In the genomic region with DNA sequence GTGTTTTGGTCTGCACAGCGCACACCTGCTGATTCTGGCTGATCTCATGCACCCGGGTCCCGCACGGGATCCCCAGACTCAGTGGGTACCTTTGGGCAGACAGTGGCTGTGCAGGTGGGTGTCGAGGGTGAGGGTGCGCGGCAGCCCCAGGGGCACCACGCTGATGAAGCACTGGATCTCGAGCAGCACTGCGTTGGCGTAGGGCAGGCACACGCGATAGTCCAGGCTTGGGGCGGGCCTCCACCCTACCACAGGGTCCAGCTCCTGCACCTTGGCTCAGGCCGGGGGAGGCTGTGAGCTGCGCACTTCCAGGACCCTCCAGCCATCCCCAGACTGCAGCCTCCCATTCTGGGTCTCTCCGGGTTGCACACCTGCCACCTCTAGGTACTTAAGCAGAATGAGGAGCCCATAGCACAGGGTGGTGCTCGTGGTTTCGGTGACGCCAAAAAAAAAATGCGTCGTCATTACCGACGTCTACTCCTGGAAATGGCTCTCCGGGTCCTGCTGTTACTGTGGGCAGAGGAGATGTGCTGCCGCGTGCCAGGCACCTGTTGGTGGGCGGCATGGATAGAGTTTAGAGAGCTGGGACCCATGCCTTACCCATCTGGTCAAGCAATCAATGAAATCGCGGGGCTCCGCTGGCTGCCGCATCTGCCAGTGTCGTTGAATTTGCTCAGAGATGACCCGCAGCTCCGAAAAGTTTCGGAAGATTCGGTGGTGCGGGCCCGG, we compare ENCODE assay signal across 14 cellular contexts. TPM values are rescaled to one million over a fixed set of nuclear protein-coding genes. Genes with fewer than 3 reads are reported as not detected.
DNase-seq lines count a peak whose midpoint lies in the region; ATAC-seq, FAIRE-seq and TF ChIP-seq lines count a peak whose summit lies in the region.
"Had no signal": no experiment of that assay in that cellular context is flagged by ENCODE, and none has a peak within 500 bp of the region (broad histone marks: within the 10 kb centered on the region; RNA-seq: fewer than 3 reads in every experiment).

No MANE protein-coding gene starts in this region.

- H3K36me3 Mint-ChIP-seq in chondrocyte (ENCODE audit: low read depth) = peaks cover 11% of the 10 kb centered on the region
- peaks cover 0 to 22% (median 3%) of the 10 kb centered on the region in 5 donors for H3K36me3 Mint-ChIP-seq in naive thymus-derived CD4-positive, alpha-beta T cell

- peaks cover 0 to 25% (median 8%) of the 10 kb centered on the region in 3 experiments for H3K36me3 ChIP-seq in naive thymus-derived CD4-positive, alpha-beta T cell (ENCODE audit: control insufficient read depth in 2 of 3, insufficient read depth in 3 of 3, low read length in 3 of 3)
- H3K36me3 ChIP-seq in uterus = no peaks in the 10 kb centered on the region

- H3K27me3 Mint-ChIP-seq in chondrocyte (ENCODE audit: low read depth) = no peaks in the 10 kb centered on the region
- peaks cover 0 to 30% (median 0%) of the 10 kb centered on the region in 5 donors for H3K27me3 Mint-ChIP-seq in naive thymus-derived CD4-positive, alpha-beta T cell

- no peaks in the 10 kb centered on the region for H3K9me3 ChIP-seq in naive thymus-derived CD4-positive, alpha-beta T cell (ENCODE audit: control insufficient read depth in 2 of 3, low read length in 3 of 3)
- no peaks in the 10 kb centered on the region for H3K9me3 ChIP-seq in uterus

- no peaks in the 10 kb centered on the region for H3K27me3 ChIP-seq in naive thymus-derived CD4-positive, alpha-beta T cell (ENCODE audit: control insufficient read depth in 2 of 2, insufficient read depth in 2 of 2, low read length in 2 of 2)
- H3K27me3 ChIP-seq in uterus = no peaks in the 10 kb centered on the region

- peaks cover 72% of the 10 kb centered on the region for H3K4me1 Mint-ChIP-seq in chondrocyte (ENCODE audit: low read depth)
- H3K4me1 Mint-ChIP-seq in naive thymus-derived CD4-positive, alpha-beta T cell = peaks cover 56 to 83% (median 76%) of the 10 kb centered on the region in 7 donors

- H3K27ac Mint-ChIP-seq in chondrocyte (ENCODE audit: unreplicated experiment) = peak overlapping the region; percentile 45
- H3K27ac Mint-ChIP-seq in naive thymus-derived CD4-positive, alpha-beta T cell = peak overlapping the region in 8 of 9 donors; percentile 70 to 99 (median 89)

- DNase-seq in left cardiac atrium (peak; percentile 41), Right ventricle myocardium superior (no peak), chondrocyte (ENCODE audit: low spot score) (no peak), uterus (peak in 1 of 2 donors; percentile 36), anterior cingulate cortex (lab: John Stamatoyannopoulos, UW) (no peak), RCC 7860 (ENCODE audit: low spot score) (no peak), NCI-H69 (lab: John Stamatoyannopoulos, UW) (no peak)
- no peak for DNase-seq in naive thymus-derived CD4-positive, alpha-beta T cell
- DNase-seq: activated effector memory CD4-positive, alpha-beta T cell treated with Interleukin-2 at 50 U/mL for 16 hours; effector CD4-positive, alpha-beta T cell; NCI-H1105 treated with DMSO at 0.1 percent for 48 hours; nucleus accumbens; stimulated activated CD4-positive, alpha-beta T cell treated with anti-CD3 and anti-CD28 coated beads, Interleukin-2, amount 100 ng/mL, for 48 hours had no signal

- TF ChIP-seq CTCF in chondrocyte (IDR thresholded peaks at IDR 0.05) (no peak), uterus (IDR thresholded peaks at IDR 0.05) (no peak)

- POLR2A ChIA-PET in naive thymus-derived CD4-positive, alpha-beta T cell (lab: Charles Lee) = interaction anchor here (0.8 to 1.2 kb wide), 4 partner anchors 10 to 59 kb away, joined by 3 to 6 read pairs (median 4); a partner anchor contains a TSS

- FAIRE-seq in RCC 7860 (lab: Jason Lieb, UNC) = no peak

- ATAC-seq in left cardiac atrium (no peak), Right ventricle myocardium superior (ENCODE audit: poor library complexity) (no peak)
- ATAC-seq in naive thymus-derived CD4-positive, alpha-beta T cell = no peak

- H3K9me3 Mint-ChIP-seq in chondrocyte (ENCODE audit: low read depth) = no peaks in the 10 kb centered on the region
- peaks cover 0 to 2% (median 0%) of the 10 kb centered on the region in 11 donors for H3K9me3 Mint-ChIP-seq in naive thymus-derived CD4-positive, alpha-beta T cell

- TF ChIP-seq POLR2A in uterus (IDR thresholded peaks at IDR 0.05) = no peak

- peak overlapping the region; percentile 72 for H3K27ac ChIP-seq in naive thymus-derived CD4-positive, alpha-beta T cell (ENCODE audit: low read depth, low read length)
- peak overlapping the region; percentile 72 to 81 for H3K27ac ChIP-seq in uterus

- intact Hi-C loops in left cardiac atrium (cut with DNase I) = loop anchor here in 1 of 2 donors (10.0 kb wide), 1 partner anchor 145 kb away; no protein-coding TSS in a partner anchor
- intact Hi-C loops in Right ventricle myocardium superior (cut with DNase I) = loop anchor here (10.0 kb wide), 1 partner anchor 135 kb away; no protein-coding TSS in a partner anchor
- intact Hi-C loops in naive thymus-derived CD4-positive, alpha-beta T cell (cut with micrococcal nuclease) = no loop called here
- intact Hi-C loops in uterus (cut with DNase I; ENCODE audit: low total_unique reads) = loop anchor here (5.0 kb wide), 1 partner anchor 147 kb away; no protein-coding TSS in a partner anchor

- peak overlapping the region; percentile 16 for H3K4me3 Mint-ChIP-seq in chondrocyte (ENCODE audit: unreplicated experiment)
- peak overlapping the region; percentile 21 to 100 (median 70) for H3K4me3 Mint-ChIP-seq in naive thymus-derived CD4-positive, alpha-beta T cell

- CTCF ChIA-PET in naive thymus-derived CD4-positive, alpha-beta T cell (lab: Charles Lee) = interaction anchor here (0.5 to 0.9 kb wide), 3 partner anchors 10 to 32 kb away, joined by 3 to 4 read pairs (median 3); a partner anchor contains a TSS

- H3K4me1 ChIP-seq in naive thymus-derived CD4-positive, alpha-beta T cell (ENCODE audit: control insufficient read depth in 2 of 2, insufficient read depth in 2 of 2, low read length in 2 of 2) = peaks cover 39 to 53% of the 10 kb centered on the region in 2 donors
- H3K4me1 ChIP-seq in uterus = peaks cover 2 to 18% of the 10 kb centered on the region in 2 donors

- H3K4me3 ChIP-seq in naive thymus-derived CD4-positive, alpha-beta T cell (ENCODE audit: low read length) = no peak overlapping the region
- H3K4me3 ChIP-seq in uterus = no peak overlapping the region

RNA-seq across cellular contexts. Expression of a gene that starts 10.5 kb away (rescaled TPM):
- total RNA-seq in left cardiac atrium (10 to 100 TPM; 66.7 to 67.5 TPM), Right ventricle myocardium superior (65.4 TPM), chondrocyte (74.6 to 83.1 TPM (median 83.0 TPM) in 3 replicates), uterus (100 to 1,000 TPM in 1 of 4 donors, 10 to 100 TPM in 3; 33.2 to 164 (median 78.1) TPM)
- total RNA-seq in naive thymus-derived CD4-positive, alpha-beta T cell = 100 to 1,000 TPM; 122 to 239 (median 157) TPM
- polyA plus RNA-seq in naive thymus-derived CD4-positive, alpha-beta T cell = 100 to 1,000 TPM; 154 to 254 TPM

RNA-seq across cellular contexts. Expression of a gene that starts 31.5 kb away (rescaled TPM):
- total RNA-seq in left cardiac atrium = 10 to 100 TPM; 15.9 to 17.5 TPM
- total RNA-seq in Right ventricle myocardium superior = 12.6 TPM
- 19.2 to 23.4 TPM (median 23.2 TPM) in 3 replicates for total RNA-seq in chondrocyte
- total RNA-seq in naive thymus-derived CD4-positive, alpha-beta T cell = 10 to 100 TPM; 37.6 to 63.0 (median 52.5) TPM
- 10 to 100 TPM; 54.7 to 65.2 TPM for polyA plus RNA-seq in naive thymus-derived CD4-positive, alpha-beta T cell
- total RNA-seq in uterus = 10 to 100 TPM in 3 of 4 donors, 1 to 10 TPM in 1; 7.4 to 26.3 (median 18.1) TPM

RNA-seq across cellular contexts. Expression of a gene that starts 34.2 kb away (rescaled TPM):
- total RNA-seq in left cardiac atrium (1 to 10 TPM in 1 of 2 donors, under 1 TPM in 1; 0.97 to 1.8 TPM), Right ventricle myocardium superior (not detected), chondrocyte (1.4 to 2.6 TPM (median 2.4 TPM) in 3 replicates), uterus (1 to 10 TPM in 1 of 4 donors, not detected in 3; 2.8 TPM)
- 1 to 10 TPM in 2 of 5 experiments, not detected in 3; 4.9 to 7.2 TPM for total RNA-seq in naive thymus-derived CD4-positive, alpha-beta T cell
- polyA plus RNA-seq in naive thymus-derived CD4-positive, alpha-beta T cell = not detected
- total RNA-seq: ureter had no signal

RNA-seq across cellular contexts. Expression of a gene that starts 40.7 kb away (rescaled TPM):
- not detected for total RNA-seq in left cardiac atrium
- total RNA-seq in Right ventricle myocardium superior = 0.27 TPM
- total RNA-seq in chondrocyte = not detected in 3 replicates
- under 1 TPM in 3 of 5 experiments, not detected in 2; 0.19 to 0.43 (median 0.27) TPM for total RNA-seq in naive thymus-derived CD4-positive, alpha-beta T cell
- polyA plus RNA-seq in naive thymus-derived CD4-positive, alpha-beta T cell = not detected
- total RNA-seq in uterus = under 1 TPM in 1 of 4 donors, not detected in 3; 0.64 TPM
- total RNA-seq: ureter had no signal

RNA-seq across cellular contexts. Expression of a gene that starts 58.5 kb away (rescaled TPM):
- total RNA-seq in left cardiac atrium (10 to 100 TPM; 23.1 to 34.9 TPM), Right ventricle myocardium superior (27.7 TPM), chondrocyte (34.9 to 64.6 TPM (median 37.0 TPM) in 3 replicates), uterus (10 to 100 TPM; 12.8 to 70.2 (median 19.0) TPM)
- 100 to 1,000 TPM in 1 of 5 experiments, 10 to 100 TPM in 4; 64.1 to 166 (median 72.7) TPM for total RNA-seq in naive thymus-derived CD4-positive, alpha-beta T cell
- 10 to 100 TPM; 44.1 to 57.2 TPM for polyA plus RNA-seq in naive thymus-derived CD4-positive, alpha-beta T cell

Comparison
In these comparisons a context has a peak if more than half of its experiments do, and no peak if none do; other contexts are left out.
1. intact Hi-C loops: an anchor here in Right ventricle myocardium superior (10.0 kb wide) and uterus (5.0 kb wide); none called in naive thymus-derived CD4-positive, alpha-beta T cell.